In the genomic region with DNA sequence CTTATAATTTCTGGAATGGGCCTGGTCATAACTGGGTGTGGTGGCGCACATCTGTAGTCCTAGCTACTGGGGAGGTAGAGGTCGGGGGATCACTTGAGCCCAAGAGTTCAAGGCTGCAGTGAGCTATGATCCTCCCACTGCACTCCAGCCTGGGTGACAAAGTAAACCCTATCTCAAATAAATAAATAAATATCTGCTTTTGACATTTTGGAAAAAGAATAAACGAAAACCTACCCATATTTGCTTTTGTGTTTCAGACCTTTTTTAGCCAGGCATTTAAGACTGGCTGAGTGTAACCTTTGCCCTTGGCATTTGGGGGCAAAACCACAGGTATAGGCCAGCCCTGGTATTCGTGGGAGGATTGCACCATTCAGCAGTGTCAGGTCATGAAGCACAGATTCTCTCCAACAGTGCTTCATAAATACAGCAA, we compare ENCODE assay signal across 1 cellular context.
TF ChIP-seq lines count a peak whose summit lies in the region.

No MANE protein-coding gene starts in this region.

TF ChIP-seq in liver, 16 proteins besides CTCF, POLR2A, EP300 and RAD21 (continued from another document):
- peak in 1 of 2 donors; percentile 29 for TF ChIP-seq GABPA (IDR thresholded peaks at IDR 0.05 in 1 of 2, conservative IDR thresholded peaks at IDR 0.05 in 1 of 2)
- TF ChIP-seq YY1 (IDR thresholded peaks at IDR 0.05) = peak; percentile 76
- TF ChIP-seq SP1 (IDR thresholded peaks at IDR 0.05) = peak; percentile 94
- TF ChIP-seq TAF1 (conservative IDR thresholded peaks at IDR 0.05) = no peak
- peak; percentile 72 for TF ChIP-seq HNF4G (IDR thresholded peaks at IDR 0.05)
TF ChIP-seq in liver: peak in this region for 14.
